ENCODE assay signal across 3 cellular contexts in genomic region chr1:78765489-78765888, GRCh38.
"Had no signal": no experiment of that assay in that cellular context is flagged by ENCODE, and none has a peak within 500 bp of the region (broad histone marks: within the 10 kb centered on the region; RNA-seq: fewer than 3 reads in every experiment).

No MANE protein-coding gene starts in this region.

- H3K4me3 ChIP-seq: GM12878 had no signal

- DNase-seq: GDM1, GF-D8 had no signal
